ENCODE assay signal across 1 cellular context in genomic region chr2:62992561-62992960, GRCh38.
TF ChIP-seq lines count a peak whose summit lies in the region.

No MANE protein-coding gene starts in this region.

TF ChIP-seq in GM23338, 12 proteins besides CTCF, POLR2A, EP300 and RAD21 (continued from another document):
- no peak for TF ChIP-seq ZNF462 (CRISPR knock-in tag; IDR thresholded peaks at IDR 0.05)
- TF ChIP-seq ETS1 (IDR thresholded peaks at IDR 0.05) = no peak
- TF ChIP-seq JUNB (IDR thresholded peaks at IDR 0.05; ENCODE audit: unreplicated experiment) = no peak
- TF ChIP-seq EZH2phosphoT487 (IDR thresholded peaks at IDR 0.05; ENCODE audit: unreplicated experiment) = no peak
